ENCODE assay signal across 21 cellular contexts in the genomic region with DNA sequence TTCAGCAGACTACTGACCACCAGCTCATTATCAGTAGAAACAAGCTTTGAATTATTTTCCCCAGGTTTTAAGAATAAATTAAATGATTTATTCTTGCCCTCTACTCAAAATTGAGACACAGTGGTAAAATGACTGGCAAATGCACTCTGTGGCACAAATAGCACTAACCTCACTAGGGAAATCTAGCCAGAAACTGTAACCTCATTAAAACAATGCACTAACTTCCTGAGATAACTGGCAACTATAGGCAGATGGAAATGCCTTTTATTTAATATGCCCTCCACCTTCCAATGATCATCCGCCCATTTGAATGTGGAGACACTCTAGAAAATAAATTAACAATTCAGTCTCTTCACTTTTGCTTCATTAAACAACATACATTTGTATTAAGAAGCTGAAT.
"Had no signal": no experiment of that assay in that cellular context is flagged by ENCODE, and none has a peak within 500 bp of the region (broad histone marks: within the 10 kb centered on the region; RNA-seq: fewer than 3 reads in every experiment).

No MANE protein-coding gene starts in this region.

- H3K9me3 Mint-ChIP-seq: naive B cell; nephron; stimulated activated naive B cell treated with anti-CD40 and anti-IgM and Interleukin-4, amounts not matched to agents 10 μg/mL and 1 μg/mL and 100 μg/mL, for 72 hours had no signal

- H3K27ac ChIP-seq: parathyroid adenoma, psoas muscle, right lobe of liver, testis, tibial nerve, upper lobe of right lung had no signal

- H3K9me3 ChIP-seq: psoas muscle, right lobe of liver, testis, tibial nerve, upper lobe of right lung had no signal

- H3K4me1 ChIP-seq: parathyroid adenoma, psoas muscle, right lobe of liver, testis, tibial nerve had no signal

- H3K4me1 Mint-ChIP-seq: naive B cell; nephron; stimulated activated naive B cell treated with anti-CD40 and anti-IgM and Interleukin-4, amounts not matched to agents 10 μg/mL and 1 μg/mL and 100 μg/mL, for 72 hours; stimulated activated naive CD8-positive, alpha-beta T cell treated with anti-CD3 and anti-CD28 coated beads, Interleukin-15, amount 100 ng/mL, for 72 hours had no signal

- ATAC-seq: left colon; left ventricle myocardium superior; psoas muscle; right lobe of liver; stimulated activated naive B cell treated with anti-CD40 and anti-IgM and Interleukin-4, amounts not matched to agents 10 μg/mL and 1 μg/mL and 100 μg/mL, for 72 hours; stimulated activated naive CD8-positive, alpha-beta T cell treated with anti-CD3 and anti-CD28 coated beads, Interleukin-15, amount 100 ng/mL, for 72 hours; upper lobe of right lung had no signal

- DNase-seq: cortex of kidney; foreskin melanocyte; head of caudate nucleus; hippocampal formation; left colon; left ventricle myocardium superior; mesendoderm; naive B cell; psoas muscle; retina; right lobe of liver; stimulated activated CD4-positive, alpha-beta T cell treated with anti-CD3 and anti-CD28 coated beads, Interleukin-1b, Interleukin-23, amount 100 ng/mL, for 48 hours; stimulated activated CD4-positive, alpha-beta T cell treated with anti-CD3 and anti-CD28 coated beads, Interleukin-4, amount 100 ng/mL, for 24 hours; stimulated activated naive B cell treated with anti-CD40 and anti-IgM and Interleukin-4, amounts not matched to agents 10 μg/mL and 1 μg/mL and 100 μg/mL, for 72 hours; stimulated activated naive CD8-positive, alpha-beta T cell treated with anti-CD3 and anti-CD28 coated beads, Interleukin-15, amount 100 ng/mL, for 72 hours; testis; upper lobe of right lung had no signal

- H3K36me3 ChIP-seq: right lobe of liver, upper lobe of right lung had no signal

- H3K27me3 ChIP-seq: right lobe of liver, testis, tibial nerve, upper lobe of right lung had no signal

- H3K4me3 ChIP-seq: lung, psoas muscle, right lobe of liver, testis, tibial nerve, upper lobe of right lung had no signal

- H3K27me3 Mint-ChIP-seq: naive B cell; stimulated activated naive B cell treated with anti-CD40 and anti-IgM and Interleukin-4, amounts not matched to agents 10 μg/mL and 1 μg/mL and 100 μg/mL, for 72 hours; stimulated activated naive CD8-positive, alpha-beta T cell treated with anti-CD3 and anti-CD28 coated beads, Interleukin-15, amount 100 ng/mL, for 72 hours had no signal

- H3K27ac Mint-ChIP-seq: nephron; stimulated activated naive B cell treated with anti-CD40 and anti-IgM and Interleukin-4, amounts not matched to agents 10 μg/mL and 1 μg/mL and 100 μg/mL, for 72 hours; stimulated activated naive CD8-positive, alpha-beta T cell treated with anti-CD3 and anti-CD28 coated beads, Interleukin-15, amount 100 ng/mL, for 72 hours had no signal

- H3K4me3 Mint-ChIP-seq: naive B cell; nephron; stimulated activated naive B cell treated with anti-CD40 and anti-IgM and Interleukin-4, amounts not matched to agents 10 μg/mL and 1 μg/mL and 100 μg/mL, for 72 hours; stimulated activated naive CD8-positive, alpha-beta T cell treated with anti-CD3 and anti-CD28 coated beads, Interleukin-15, amount 100 ng/mL, for 72 hours had no signal
